Comparison of ENCODE assay signal across 1 cellular context in genomic region chr1:3115275-3116149, GRCh38.
A peak's percentile ranks its signal among the peaks of the same experiment; 100 is the strongest.
TF ChIP-seq lines count a peak whose summit lies in the region.

No MANE protein-coding gene starts in this region.

TF ChIP-seq in HepG2, 621 proteins besides CTCF, POLR2A, EP300 and RAD21 (continued from another document and continues in another):
- peak; percentile 60; the same call in 1 of the 2 replicates for TF ChIP-seq NCOA2 (CRISPR knock-in tag; IDR thresholded peaks at IDR 0.05)
- 0 out of 2 replicates have a peak, but pooled peaks have one; percentile 49 for TF ChIP-seq SALL2 (CRISPR knock-in tag; IDR thresholded peaks at IDR 0.05)
- TF ChIP-seq ETV5 (CRISPR knock-in tag; IDR thresholded peaks at IDR 0.05; ENCODE audit: borderline replicate concordance): peak; percentile 25; the same call in 1 of the 2 replicates
- TF ChIP-seq BCLAF1 (IDR thresholded peaks at IDR 0.05): no peak
- TF ChIP-seq, protein P1, sequence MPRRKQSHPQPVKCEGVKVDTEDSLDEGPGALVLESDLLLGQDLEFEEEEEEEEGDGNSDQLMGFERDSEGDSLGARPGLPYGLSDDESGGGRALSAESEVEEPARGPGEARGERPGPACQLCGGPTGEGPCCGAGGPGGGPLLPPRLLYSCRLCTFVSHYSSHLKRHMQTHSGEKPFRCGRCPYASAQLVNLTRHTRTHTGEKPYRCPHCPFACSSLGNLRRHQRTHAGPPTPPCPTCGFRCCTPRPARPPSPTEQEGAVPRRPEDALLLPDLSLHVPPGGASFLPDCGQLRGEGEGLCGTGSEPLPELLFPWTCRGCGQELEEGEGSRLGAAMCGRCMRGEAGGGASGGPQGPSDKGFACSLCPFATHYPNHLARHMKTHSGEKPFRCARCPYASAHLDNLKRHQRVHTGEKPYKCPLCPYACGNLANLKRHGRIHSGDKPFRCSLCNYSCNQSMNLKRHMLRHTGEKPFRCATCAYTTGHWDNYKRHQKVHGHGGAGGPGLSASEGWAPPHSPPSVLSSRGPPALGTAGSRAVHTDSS (CRISPR knock-in tag; conservative IDR thresholded peaks at IDR 0.05): no peak
- TF ChIP-seq ZNF207 (IDR thresholded peaks at IDR 0.05; ENCODE audit: borderline replicate concordance): no peak
- TF ChIP-seq, protein P2, sequence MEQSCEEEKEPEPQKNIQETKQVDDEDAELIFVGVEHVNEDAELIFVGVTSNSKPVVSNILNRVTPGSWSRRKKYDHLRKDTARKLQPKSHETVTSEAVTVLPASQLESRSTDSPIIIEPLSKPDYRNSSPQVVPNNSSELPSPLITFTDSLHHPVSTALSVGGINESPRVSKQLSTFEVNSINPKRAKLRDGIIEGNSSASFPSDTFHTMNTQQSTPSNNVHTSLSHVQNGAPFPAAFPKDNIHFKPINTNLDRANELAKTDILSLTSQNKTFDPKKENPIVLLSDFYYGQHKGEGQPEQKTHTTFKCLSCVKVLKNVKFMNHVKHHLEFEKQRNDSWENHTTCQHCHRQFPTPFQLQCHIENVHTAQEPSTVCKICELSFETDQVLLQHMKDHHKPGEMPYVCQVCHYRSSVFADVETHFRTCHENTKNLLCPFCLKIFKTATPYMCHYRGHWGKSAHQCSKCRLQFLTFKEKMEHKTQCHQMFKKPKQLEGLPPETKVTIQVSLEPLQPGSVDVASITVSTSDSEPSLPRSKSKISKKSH (CRISPR knock-in tag; IDR thresholded peaks at IDR 0.05; ENCODE audit: borderline replicate concordance): no peak
- no peak for TF ChIP-seq ZNF543 (CRISPR knock-in tag; IDR thresholded peaks at IDR 0.05)
- no peak for TF ChIP-seq ZNF562 (CRISPR knock-in tag; IDR thresholded peaks at IDR 0.05; ENCODE audit: borderline replicate concordance)
- no peak for TF ChIP-seq ZNF180 (CRISPR knock-in tag; IDR thresholded peaks at IDR 0.05; ENCODE audit: borderline replicate concordance, low read depth)
- no peak for TF ChIP-seq TCF7L2 (IDR thresholded peaks at IDR 0.05; ENCODE audit: low read depth, low read length)
- peak; percentile 61; the same call in 1 of the 2 replicates for TF ChIP-seq FOXO1 (CRISPR knock-in tag; IDR thresholded peaks at IDR 0.05)
- TF ChIP-seq, protein P3, sequence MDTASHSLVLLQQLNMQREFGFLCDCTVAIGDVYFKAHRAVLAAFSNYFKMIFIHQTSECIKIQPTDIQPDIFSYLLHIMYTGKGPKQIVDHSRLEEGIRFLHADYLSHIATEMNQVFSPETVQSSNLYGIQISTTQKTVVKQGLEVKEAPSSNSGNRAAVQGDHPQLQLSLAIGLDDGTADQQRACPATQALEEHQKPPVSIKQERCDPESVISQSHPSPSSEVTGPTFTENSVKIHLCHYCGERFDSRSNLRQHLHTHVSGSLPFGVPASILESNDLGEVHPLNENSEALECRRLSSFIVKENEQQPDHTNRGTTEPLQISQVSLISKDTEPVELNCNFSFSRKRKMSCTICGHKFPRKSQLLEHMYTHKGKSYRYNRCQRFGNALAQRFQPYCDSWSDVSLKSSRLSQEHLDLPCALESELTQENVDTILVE (CRISPR knock-in tag; IDR thresholded peaks at IDR 0.05): no peak
- no peak for TF ChIP-seq YEATS2 (CRISPR knock-in tag; IDR thresholded peaks at IDR 0.05; ENCODE audit: borderline replicate concordance)
- no peak; the same call in 1 of the 2 replicates for TF ChIP-seq ZNF225 (CRISPR knock-in tag; IDR thresholded peaks at IDR 0.05)
- peak; percentile 53; the same call in 1 of the 2 replicates for TF ChIP-seq ZNF644 (CRISPR knock-in tag; IDR thresholded peaks at IDR 0.05; ENCODE audit: low read depth)
- TF ChIP-seq NR3C1 (CRISPR knock-in tag; IDR thresholded peaks at IDR 0.05): no peak
- peak; percentile 66 for TF ChIP-seq CEBPB (IDR thresholded peaks at IDR 0.05; ENCODE audit: borderline replicate concordance, low read depth, low read length)
- TF ChIP-seq, protein P4, sequence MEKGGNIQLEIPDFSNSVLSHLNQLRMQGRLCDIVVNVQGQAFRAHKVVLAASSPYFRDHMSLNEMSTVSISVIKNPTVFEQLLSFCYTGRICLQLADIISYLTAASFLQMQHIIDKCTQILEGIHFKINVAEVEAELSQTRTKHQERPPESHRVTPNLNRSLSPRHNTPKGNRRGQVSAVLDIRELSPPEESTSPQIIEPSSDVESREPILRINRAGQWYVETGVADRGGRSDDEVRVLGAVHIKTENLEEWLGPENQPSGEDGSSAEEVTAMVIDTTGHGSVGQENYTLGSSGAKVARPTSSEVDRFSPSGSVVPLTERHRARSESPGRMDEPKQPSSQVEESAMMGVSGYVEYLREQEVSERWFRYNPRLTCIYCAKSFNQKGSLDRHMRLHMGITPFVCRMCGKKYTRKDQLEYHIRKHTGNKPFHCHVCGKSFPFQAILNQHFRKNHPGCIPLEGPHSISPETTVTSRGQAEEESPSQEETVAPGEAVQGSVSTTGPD (CRISPR knock-in tag; IDR thresholded peaks at IDR 0.05): no peak
- TF ChIP-seq ZFX (CRISPR knock-in tag; IDR thresholded peaks at IDR 0.05; ENCODE audit: low read depth): peak; percentile 27; the same call in 1 of the 2 replicates
- TF ChIP-seq ZNF446 (CRISPR knock-in tag; IDR thresholded peaks at IDR 0.05): no peak
- TF ChIP-seq, protein P5, sequence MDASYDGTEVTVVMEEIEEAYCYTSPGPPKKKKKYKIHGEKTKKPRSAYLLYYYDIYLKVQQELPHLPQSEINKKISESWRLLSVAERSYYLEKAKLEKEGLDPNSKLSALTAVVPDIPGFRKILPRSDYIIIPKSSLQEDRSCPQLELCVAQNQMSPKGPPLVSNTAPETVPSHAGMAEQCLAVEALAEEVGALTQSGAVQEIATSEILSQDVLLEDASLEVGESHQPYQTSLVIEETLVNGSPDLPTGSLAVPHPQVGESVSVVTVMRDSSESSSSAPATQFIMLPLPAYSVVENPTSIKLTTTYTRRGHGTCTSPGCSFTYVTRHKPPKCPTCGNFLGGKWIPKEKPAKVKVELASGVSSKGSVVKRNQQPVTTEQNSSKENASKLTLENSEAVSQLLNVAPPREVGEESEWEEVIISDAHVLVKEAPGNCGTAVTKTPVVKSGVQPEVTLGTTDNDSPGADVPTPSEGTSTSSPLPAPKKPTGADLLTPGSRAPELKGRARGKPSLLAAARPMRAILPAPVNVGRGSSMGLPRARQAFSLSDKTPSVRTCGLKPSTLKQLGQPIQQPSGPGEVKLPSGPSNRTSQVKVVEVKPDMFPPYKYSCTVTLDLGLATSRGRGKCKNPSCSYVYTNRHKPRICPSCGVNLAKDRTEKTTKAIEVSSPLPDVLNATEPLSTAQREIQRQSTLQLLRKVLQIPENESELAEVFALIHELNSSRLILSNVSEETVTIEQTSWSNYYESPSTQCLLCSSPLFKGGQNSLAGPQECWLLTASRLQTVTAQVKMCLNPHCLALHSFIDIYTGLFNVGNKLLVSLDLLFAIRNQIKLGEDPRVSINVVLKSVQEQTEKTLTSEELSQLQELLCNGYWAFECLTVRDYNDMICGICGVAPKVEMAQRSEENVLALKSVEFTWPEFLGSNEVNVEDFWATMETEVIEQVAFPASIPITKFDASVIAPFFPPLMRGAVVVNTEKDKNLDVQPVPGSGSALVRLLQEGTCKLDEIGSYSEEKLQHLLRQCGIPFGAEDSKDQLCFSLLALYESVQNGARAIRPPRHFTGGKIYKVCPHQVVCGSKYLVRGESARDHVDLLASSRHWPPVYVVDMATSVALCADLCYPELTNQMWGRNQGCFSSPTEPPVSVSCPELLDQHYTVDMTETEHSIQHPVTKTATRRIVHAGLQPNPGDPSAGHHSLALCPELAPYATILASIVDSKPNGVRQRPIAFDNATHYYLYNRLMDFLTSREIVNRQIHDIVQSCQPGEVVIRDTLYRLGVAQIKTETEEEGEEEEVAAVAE (CRISPR knock-in tag; IDR thresholded peaks at IDR 0.05; ENCODE audit: borderline replicate concordance): no peak
- no peak for TF ChIP-seq NFE2L1 (CRISPR knock-in tag; IDR thresholded peaks at IDR 0.05; ENCODE audit: borderline replicate concordance)
- TF ChIP-seq MIER3 (CRISPR knock-in tag; IDR thresholded peaks at IDR 0.05; ENCODE audit: borderline replicate concordance): no peak
- TF ChIP-seq KLF6 (CRISPR knock-in tag; IDR thresholded peaks at IDR 0.05): no peak
- TF ChIP-seq ZNF850 (CRISPR knock-in tag; conservative IDR thresholded peaks at IDR 0.05): no peak
- no peak for TF ChIP-seq ZNF781 (CRISPR knock-in tag; IDR thresholded peaks at IDR 0.05; ENCODE audit: borderline replicate concordance, not compliant biosample characterization)
- TF ChIP-seq, protein P6, sequence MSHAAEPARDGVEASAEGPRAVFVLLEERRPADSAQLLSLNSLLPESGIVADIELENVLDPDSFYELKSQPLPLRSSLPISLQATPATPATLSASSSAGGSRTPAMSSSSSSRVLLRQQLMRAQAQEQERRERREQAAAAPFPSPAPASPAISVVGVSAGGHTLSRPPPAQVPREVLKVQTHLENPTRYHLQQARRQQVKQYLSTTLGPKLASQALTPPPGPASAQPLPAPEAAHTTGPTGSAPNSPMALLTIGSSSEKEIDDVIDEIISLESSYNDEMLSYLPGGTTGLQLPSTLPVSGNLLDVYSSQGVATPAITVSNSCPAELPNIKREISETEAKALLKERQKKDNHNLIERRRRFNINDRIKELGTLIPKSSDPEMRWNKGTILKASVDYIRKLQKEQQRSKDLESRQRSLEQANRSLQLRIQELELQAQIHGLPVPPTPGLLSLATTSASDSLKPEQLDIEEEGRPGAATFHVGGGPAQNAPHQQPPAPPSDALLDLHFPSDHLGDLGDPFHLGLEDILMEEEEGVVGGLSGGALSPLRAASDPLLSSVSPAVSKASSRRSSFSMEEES (CRISPR knock-in tag; IDR thresholded peaks at IDR 0.05): no peak
- no peak for TF ChIP-seq ZNF790 (CRISPR knock-in tag; IDR thresholded peaks at IDR 0.05; ENCODE audit: borderline replicate concordance)
- TF ChIP-seq, protein P7, sequence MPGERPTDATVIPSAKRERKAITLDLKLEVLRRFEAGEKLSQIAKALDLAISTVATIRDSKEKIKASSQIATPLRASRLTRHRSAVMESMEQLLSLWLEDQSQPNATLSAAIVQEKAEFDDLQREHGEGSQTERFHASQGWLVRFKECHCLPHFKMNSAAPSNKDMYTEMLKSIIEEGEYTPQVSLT (CRISPR knock-in tag; IDR thresholded peaks at IDR 0.05; ENCODE audit: borderline replicate concordance, low read depth): no peak
- TF ChIP-seq ZSCAN31 (CRISPR knock-in tag; IDR thresholded peaks at IDR 0.05; ENCODE audit: low read depth): 0 out of 2 replicates have a peak, but pooled peaks have one; percentile 33
- no peak for TF ChIP-seq MBD4 (IDR thresholded peaks at IDR 0.05; ENCODE audit: borderline replicate concordance, low read length)
- TF ChIP-seq ZNF558 (CRISPR knock-in tag; IDR thresholded peaks at IDR 0.05; ENCODE audit: borderline replicate concordance): no peak
- peak; percentile 45; the same call in 1 of the 2 replicates for TF ChIP-seq RXRB (CRISPR knock-in tag; IDR thresholded peaks at IDR 0.05; ENCODE audit: borderline replicate concordance)
- peak; percentile 73; the same call in 1 of the 2 replicates for TF ChIP-seq MEIS1 (CRISPR knock-in tag; IDR thresholded peaks at IDR 0.05; ENCODE audit: borderline replicate concordance)
- no peak; the same call in 1 of the 2 replicates for TF ChIP-seq ZNF788 (CRISPR knock-in tag; IDR thresholded peaks at IDR 0.05; ENCODE audit: borderline replicate concordance)
- TF ChIP-seq RNF219 (CRISPR knock-in tag; IDR thresholded peaks at IDR 0.05): no peak
- TF ChIP-seq THYN1 (CRISPR knock-in tag; IDR thresholded peaks at IDR 0.05; ENCODE audit: borderline replicate concordance, low read depth): no peak
- TF ChIP-seq ZNF569 (CRISPR knock-in tag; IDR thresholded peaks at IDR 0.05; ENCODE audit: borderline replicate concordance): no peak
- peak; percentile 86 for TF ChIP-seq MTA1 (CRISPR knock-in tag; IDR thresholded peaks at IDR 0.05; ENCODE audit: borderline replicate concordance)
- TF ChIP-seq ONECUT2 (CRISPR knock-in tag; IDR thresholded peaks at IDR 0.05): peak; percentile 95
- TF ChIP-seq ZNF607 (CRISPR knock-in tag; IDR thresholded peaks at IDR 0.05; ENCODE audit: borderline replicate concordance): no peak
